ENCODE assay signal across 8 cellular contexts in genomic region chr5:157575096-157575872, GRCh38. TPM values are rescaled to one million over a fixed set of nuclear protein-coding genes. Genes with fewer than 3 reads are reported as not detected.
DNase-seq lines count a peak whose midpoint lies in the region; ATAC-seq and TF ChIP-seq lines count a peak whose summit lies in the region.

A gene with protein sequence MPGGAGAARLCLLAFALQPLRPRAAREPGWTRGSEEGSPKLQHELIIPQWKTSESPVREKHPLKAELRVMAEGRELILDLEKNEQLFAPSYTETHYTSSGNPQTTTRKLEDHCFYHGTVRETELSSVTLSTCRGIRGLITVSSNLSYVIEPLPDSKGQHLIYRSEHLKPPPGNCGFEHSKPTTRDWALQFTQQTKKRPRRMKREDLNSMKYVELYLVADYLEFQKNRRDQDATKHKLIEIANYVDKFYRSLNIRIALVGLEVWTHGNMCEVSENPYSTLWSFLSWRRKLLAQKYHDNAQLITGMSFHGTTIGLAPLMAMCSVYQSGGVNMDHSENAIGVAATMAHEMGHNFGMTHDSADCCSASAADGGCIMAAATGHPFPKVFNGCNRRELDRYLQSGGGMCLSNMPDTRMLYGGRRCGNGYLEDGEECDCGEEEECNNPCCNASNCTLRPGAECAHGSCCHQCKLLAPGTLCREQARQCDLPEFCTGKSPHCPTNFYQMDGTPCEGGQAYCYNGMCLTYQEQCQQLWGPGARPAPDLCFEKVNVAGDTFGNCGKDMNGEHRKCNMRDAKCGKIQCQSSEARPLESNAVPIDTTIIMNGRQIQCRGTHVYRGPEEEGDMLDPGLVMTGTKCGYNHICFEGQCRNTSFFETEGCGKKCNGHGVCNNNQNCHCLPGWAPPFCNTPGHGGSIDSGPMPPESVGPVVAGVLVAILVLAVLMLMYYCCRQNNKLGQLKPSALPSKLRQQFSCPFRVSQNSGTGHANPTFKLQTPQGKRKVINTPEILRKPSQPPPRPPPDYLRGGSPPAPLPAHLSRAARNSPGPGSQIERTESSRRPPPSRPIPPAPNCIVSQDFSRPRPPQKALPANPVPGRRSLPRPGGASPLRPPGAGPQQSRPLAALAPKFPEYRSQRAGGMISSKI (minus strand): TSS chr5:157575775. CDS start chr5:157575696, 79 bp downstream.

- TF ChIP-seq POLR2A in GM18951 (IDR thresholded peaks at IDR 0.05; ENCODE audit: extremely low read depth, insufficient read depth, insufficient read length) = peak; percentile 53

- H3K79me1 ChIP-seq in mesenchymal stem cell (replicated peaks; ENCODE audit: low read length, poor library complexity, severe bottlenecking) = no peaks in the 10 kb centered on the region

- peak within 1 kb of the TSS; percentile 73 to 77 for H3K4ac ChIP-seq in mesenchymal stem cell (ENCODE audit: low read depth in 1 of 2, low read length in 2 of 2)

- peak within 1 kb of the TSS; percentile 89 for H2AFZ ChIP-seq in mesenchymal stem cell (ENCODE audit: low read depth, low read length)

- H3K9me3 Mint-ChIP-seq in effector memory CD8-positive, alpha-beta T cell = no peaks in the 10 kb centered on the region

- H2BK12ac ChIP-seq in mesenchymal stem cell (ENCODE audit: low read length in 2 of 2) = peak within 1 kb of the TSS; percentile 38 to 90

- peak within 1 kb of the TSS; percentile 63 for H2AK5ac ChIP-seq in mesenchymal stem cell (ENCODE audit: low read length, severe bottlenecking)

- H2BK5ac ChIP-seq in mesenchymal stem cell (ENCODE audit: low read depth, low read length, poor library complexity, severe bottlenecking) = peak within 1 kb of the TSS; percentile 81

- H4K8ac ChIP-seq in mesenchymal stem cell (ENCODE audit: low read length) = peak within 1 kb of the TSS; percentile 87

- H3K27me3 ChIP-seq in mesenchymal stem cell (ENCODE audit: control insufficient read depth in 1 of 2, insufficient read depth in 1 of 2, low read length in 2 of 2) (peaks cover 0 to 8% of the 10 kb centered on the region in 2 experiments), stomach smooth muscle (ENCODE audit: control insufficient read depth in 1 of 2, insufficient read depth in 2 of 2, low read length in 2 of 2) (no peaks in the 10 kb centered on the region)

- peak within 1 kb of the TSS; percentile 84 for H2BK15ac ChIP-seq in mesenchymal stem cell (ENCODE audit: low read depth, poor library complexity, severe bottlenecking)

- H3K27ac Mint-ChIP-seq in effector memory CD8-positive, alpha-beta T cell = peak within 1 kb of the TSS; percentile 89 to 91

- peak within 1 kb of the TSS; percentile 90 to 94 for H3K4me3 Mint-ChIP-seq in effector memory CD8-positive, alpha-beta T cell

- DNase-seq in A172 (ENCODE audit: low spot score) (peak; percentile 47), NAMALWA (ENCODE audit: low spot score) (peak; percentile 72), mesenchymal stem cell (peak; percentile 84), UCSD-AML1 (lab: John Stamatoyannopoulos, UW; ENCODE audit: unreplicated experiment) (no peak)
- peak; percentile 54 for DNase-seq in activated CD4-positive, alpha-beta T cell treated with anti-CD3 and anti-CD28 coated beads, Interleukin-2, amount 50 U/mL, for 1 hour
- DNase-seq in effector memory CD8-positive, alpha-beta T cell = peak; percentile 10 to 21 (median 20)

- H3K4me1 ChIP-seq in mesenchymal stem cell (ENCODE audit: control insufficient read depth, insufficient read depth, low read depth, low read length) (peaks cover 12% of the 10 kb centered on the region), stomach smooth muscle (ENCODE audit: control insufficient read depth, insufficient read depth, low read length) (peaks cover 30% of the 10 kb centered on the region)

- H3K27me3 Mint-ChIP-seq in effector memory CD8-positive, alpha-beta T cell = peaks cover 6 to 20% of the 10 kb centered on the region in 2 donors

- H3K4me2 ChIP-seq in mesenchymal stem cell (ENCODE audit: low read length, poor library complexity, severe bottlenecking) = peak within 1 kb of the TSS; percentile 95

- H3K4me3 ChIP-seq in mesenchymal stem cell (ENCODE audit: insufficient read depth in 1 of 2, low read depth in 1 of 2, low read length in 2 of 2) (peak within 1 kb of the TSS; percentile 67 to 89), stomach smooth muscle (ENCODE audit: low read length in 2 of 2) (peak within 1 kb of the TSS; percentile 87 to 93)

- peak within 1 kb of the TSS; percentile 80 for H3K9ac ChIP-seq in mesenchymal stem cell (ENCODE audit: low read length)
- peak within 1 kb of the TSS; percentile 87 to 93 for H3K9ac ChIP-seq in stomach smooth muscle (ENCODE audit: low read length in 2 of 2)

- H3K23ac ChIP-seq in mesenchymal stem cell (ENCODE audit: low read length in 2 of 2) = peak within 1 kb of the TSS in 1 of 2 experiments; percentile 54

- H4K91ac ChIP-seq in mesenchymal stem cell (ENCODE audit: low read length) = peak within 1 kb of the TSS; percentile 85

- H3K27ac ChIP-seq in mesenchymal stem cell (ENCODE audit: low read length, poor library complexity, severe bottlenecking) (peak within 1 kb of the TSS; percentile 79), stomach smooth muscle (ENCODE audit: low read length) (peak within 1 kb of the TSS; percentile 85)

- peak; percentile 70 for ATAC-seq in effector memory CD8-positive, alpha-beta T cell (replicated peaks)

- peaks cover 30 to 31% of the 10 kb centered on the region in 2 donors for H3K4me1 Mint-ChIP-seq in effector memory CD8-positive, alpha-beta T cell (ENCODE audit: low read depth in 2 of 2)

- H3K9me3 ChIP-seq in mesenchymal stem cell (ENCODE audit: control insufficient read depth, low read length) (no peaks in the 10 kb centered on the region), stomach smooth muscle (ENCODE audit: control insufficient read depth in 2 of 2, low read length in 2 of 2) (no peaks in the 10 kb centered on the region)

- WGBS in mesenchymal stem cell = under 1% methylated on average over 57 of the region's 76 CpGs

- H3K18ac ChIP-seq in mesenchymal stem cell (ENCODE audit: low read depth in 1 of 2, low read length in 2 of 2) = peak within 1 kb of the TSS; percentile 83 to 92

- in situ Hi-C loops in GM18951 (cut with MboI; ENCODE audit: low sequenced_read_pairs, unreplicated experiment) = no loop called here

- H3K36me3 ChIP-seq in mesenchymal stem cell (ENCODE audit: control insufficient read depth in 1 of 2, insufficient read depth in 2 of 2, low read depth in 1 of 2, low read length in 2 of 2) (peaks cover 0 to 3% of the 10 kb centered on the region in 2 experiments), stomach smooth muscle (ENCODE audit: control insufficient read depth in 2 of 2, insufficient read depth in 2 of 2, low read length in 2 of 2) (peaks cover 0 to 6% of the 10 kb centered on the region in 2 donors)

- H3K36me3 Mint-ChIP-seq in effector memory CD8-positive, alpha-beta T cell (ENCODE audit: insufficient read depth) = no peaks in the 10 kb centered on the region

- peak within 1 kb of the TSS in 1 of 2 experiments; percentile 94 for H3K14ac ChIP-seq in mesenchymal stem cell (ENCODE audit: low read length in 2 of 2)

- H2BK120ac ChIP-seq in mesenchymal stem cell (ENCODE audit: low read depth, low read length) = peak within 1 kb of the TSS; percentile 95

RNA-seq across cellular contexts. Expression of the gene that starts here (rescaled TPM):
- 43.1 and 50.3 TPM in 2 replicates for total RNA-seq in A172 (2014; rRNA removed; shearing (Covaris generic))
- polyA plus RNA-seq in mesenchymal stem cell (2013, experiment 1 of 2) = 57.9 TPM
- polyA plus RNA-seq in mesenchymal stem cell (2013, experiment 2 of 2) = 57.0 TPM
